ENCODE assay signal across 1 cellular context in the genomic region with DNA sequence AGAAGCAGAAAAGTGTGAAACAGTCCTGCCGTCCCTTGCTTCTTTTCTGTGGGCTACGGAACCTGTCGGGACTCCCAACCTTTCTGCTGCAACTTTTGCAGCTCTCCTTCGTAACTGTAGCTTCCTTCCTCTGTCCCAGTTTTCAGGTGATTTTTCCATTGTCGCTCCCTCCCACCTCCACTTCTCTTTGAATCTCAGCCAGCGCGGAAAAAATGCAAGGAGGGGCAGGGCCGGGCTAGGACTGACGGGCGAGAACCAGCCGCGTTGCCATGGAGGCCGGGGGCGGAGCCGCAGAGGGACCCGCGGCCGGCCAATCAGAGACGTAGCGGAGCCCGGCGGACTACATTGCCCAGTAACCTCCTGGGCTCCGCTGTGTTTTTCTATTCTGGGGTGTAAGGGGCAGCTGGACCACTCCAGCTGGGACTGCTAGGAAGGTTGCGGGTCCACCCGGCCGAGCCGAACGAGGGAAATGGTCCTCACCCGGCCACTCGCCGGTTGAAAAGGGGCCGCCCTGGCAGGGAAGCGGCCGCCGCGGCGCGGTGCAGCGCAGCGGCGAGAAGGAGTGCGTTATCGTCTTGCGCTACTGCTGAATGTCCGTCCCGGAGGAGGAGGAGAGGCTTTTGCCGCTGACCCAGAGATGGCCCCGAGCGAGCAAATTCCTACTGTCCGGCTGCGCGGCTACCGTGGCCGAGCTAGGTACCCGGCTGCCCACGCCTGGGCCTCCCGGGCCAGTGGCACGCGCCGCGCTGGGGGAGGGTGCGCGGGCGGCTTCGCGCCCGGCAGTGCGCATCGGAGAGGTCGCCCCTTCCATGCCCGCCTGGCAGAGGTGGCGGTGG.
TF ChIP-seq lines count a peak whose summit lies in the region.

A gene with protein sequence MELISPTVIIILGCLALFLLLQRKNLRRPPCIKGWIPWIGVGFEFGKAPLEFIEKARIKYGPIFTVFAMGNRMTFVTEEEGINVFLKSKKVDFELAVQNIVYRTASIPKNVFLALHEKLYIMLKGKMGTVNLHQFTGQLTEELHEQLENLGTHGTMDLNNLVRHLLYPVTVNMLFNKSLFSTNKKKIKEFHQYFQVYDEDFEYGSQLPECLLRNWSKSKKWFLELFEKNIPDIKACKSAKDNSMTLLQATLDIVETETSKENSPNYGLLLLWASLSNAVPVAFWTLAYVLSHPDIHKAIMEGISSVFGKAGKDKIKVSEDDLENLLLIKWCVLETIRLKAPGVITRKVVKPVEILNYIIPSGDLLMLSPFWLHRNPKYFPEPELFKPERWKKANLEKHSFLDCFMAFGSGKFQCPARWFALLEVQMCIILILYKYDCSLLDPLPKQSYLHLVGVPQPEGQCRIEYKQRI (minus strand): TSS at position 216 of the 836 bp plus-strand sequence. CDS start 236 bp downstream, outside the sequence.
A gene with protein sequence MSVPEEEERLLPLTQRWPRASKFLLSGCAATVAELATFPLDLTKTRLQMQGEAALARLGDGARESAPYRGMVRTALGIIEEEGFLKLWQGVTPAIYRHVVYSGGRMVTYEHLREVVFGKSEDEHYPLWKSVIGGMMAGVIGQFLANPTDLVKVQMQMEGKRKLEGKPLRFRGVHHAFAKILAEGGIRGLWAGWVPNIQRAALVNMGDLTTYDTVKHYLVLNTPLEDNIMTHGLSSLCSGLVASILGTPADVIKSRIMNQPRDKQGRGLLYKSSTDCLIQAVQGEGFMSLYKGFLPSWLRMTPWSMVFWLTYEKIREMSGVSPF (plus strand): TSS at position 373 of the 836 bp plus-strand sequence. CDS start 218 bp downstream, at position 591.

TF ChIP-seq in HEK293, 187 proteins besides CTCF, POLR2A, EP300 and RAD21 (continued from another document and continues in another):
- no peak for TF ChIP-seq ZSCAN18 (tag by site-specific recombination; IDR thresholded peaks at IDR 0.05)
- TF ChIP-seq ZNF830 (tag by site-specific recombination; IDR thresholded peaks at IDR 0.05; ENCODE audit: low read depth): no peak
- no peak for TF ChIP-seq ZNF311 (tag by site-specific recombination; IDR thresholded peaks at IDR 0.05; ENCODE audit: borderline replicate concordance)
- TF ChIP-seq REPIN1 (tag by site-specific recombination; IDR thresholded peaks at IDR 0.05; ENCODE audit: low read depth): no peak
- peak; percentile 60; the same call in 1 of the 2 replicates for TF ChIP-seq YY1 (tag by site-specific recombination; IDR thresholded peaks at IDR 0.05)
- no peak for TF ChIP-seq ZNF791 (tag by site-specific recombination; IDR thresholded peaks at IDR 0.05)
- TF ChIP-seq KLF17 (tag by site-specific recombination; IDR thresholded peaks at IDR 0.05): peak; percentile 25; the same call in 1 of the 2 replicates
- no peak for TF ChIP-seq ZSCAN16 (tag by site-specific recombination; IDR thresholded peaks at IDR 0.05)
- TF ChIP-seq ZNF112 (tag by site-specific recombination; IDR thresholded peaks at IDR 0.05): no peak
- no peak for TF ChIP-seq SCRT1 (tag by site-specific recombination; IDR thresholded peaks at IDR 0.05; ENCODE audit: borderline replicate concordance)
- TF ChIP-seq ZBTB11 (tag by site-specific recombination; conservative IDR thresholded peaks at IDR 0.05; ENCODE audit: low read depth): peak; percentile 30; the same call in 1 of the 2 replicates
- no peak for TF ChIP-seq RBAK (tag by site-specific recombination; IDR thresholded peaks at IDR 0.05)
- TF ChIP-seq TCF7L2 (IDR thresholded peaks at IDR 0.05; ENCODE audit: borderline replicate concordance, low read depth, low read length): no peak
- no peak for TF ChIP-seq ZNF133 (tag by site-specific recombination; IDR thresholded peaks at IDR 0.05)
- TF ChIP-seq HIC1 (tag by site-specific recombination; IDR thresholded peaks at IDR 0.05): peak; percentile 77; the same call in 1 of the 2 replicates
- TF ChIP-seq KLF16 (tag by site-specific recombination; IDR thresholded peaks at IDR 0.05): peak; percentile 46; the same call in 1 of the 2 replicates
- no peak for TF ChIP-seq MEIS1 (CRISPR knock-in tag; IDR thresholded peaks at IDR 0.05; ENCODE audit: borderline replicate concordance)
- TF ChIP-seq ZNF391 (tag by site-specific recombination; IDR thresholded peaks at IDR 0.05; ENCODE audit: borderline replicate concordance, low read depth): peak; percentile 35; the same call in 1 of the 2 replicates
- no peak for TF ChIP-seq ZNF202 (tag by site-specific recombination; IDR thresholded peaks at IDR 0.05; ENCODE audit: borderline replicate concordance)
- no peak for TF ChIP-seq ZNF776 (tag by site-specific recombination; IDR thresholded peaks at IDR 0.05; ENCODE audit: borderline replicate concordance)
- no peak for TF ChIP-seq PRDM4 (tag by site-specific recombination; IDR thresholded peaks at IDR 0.05)
- TF ChIP-seq, protein P1, sequence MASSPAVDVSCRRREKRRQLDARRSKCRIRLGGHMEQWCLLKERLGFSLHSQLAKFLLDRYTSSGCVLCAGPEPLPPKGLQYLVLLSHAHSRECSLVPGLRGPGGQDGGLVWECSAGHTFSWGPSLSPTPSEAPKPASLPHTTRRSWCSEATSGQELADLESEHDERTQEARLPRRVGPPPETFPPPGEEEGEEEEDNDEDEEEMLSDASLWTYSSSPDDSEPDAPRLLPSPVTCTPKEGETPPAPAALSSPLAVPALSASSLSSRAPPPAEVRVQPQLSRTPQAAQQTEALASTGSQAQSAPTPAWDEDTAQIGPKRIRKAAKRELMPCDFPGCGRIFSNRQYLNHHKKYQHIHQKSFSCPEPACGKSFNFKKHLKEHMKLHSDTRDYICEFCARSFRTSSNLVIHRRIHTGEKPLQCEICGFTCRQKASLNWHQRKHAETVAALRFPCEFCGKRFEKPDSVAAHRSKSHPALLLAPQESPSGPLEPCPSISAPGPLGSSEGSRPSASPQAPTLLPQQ (tag by site-specific recombination; IDR thresholded peaks at IDR 0.05): peak; percentile 33; the same call in 1 of the 2 replicates
- TF ChIP-seq ZNF555 (tag by site-specific recombination; conservative IDR thresholded peaks at IDR 0.05): no peak
- TF ChIP-seq ZSCAN5A (tag by site-specific recombination; IDR thresholded peaks at IDR 0.05): 0 out of 2 replicates have a peak, but pooled peaks have one; percentile 51
- no peak for TF ChIP-seq ZFP41 (tag by site-specific recombination; IDR thresholded peaks at IDR 0.05; ENCODE audit: borderline replicate concordance)
- TF ChIP-seq ZNF530 (tag by site-specific recombination; IDR thresholded peaks at IDR 0.05; ENCODE audit: low read depth): no peak
- peak; percentile 66 for TF ChIP-seq OSR2 (tag by site-specific recombination; IDR thresholded peaks at IDR 0.05)
- TF ChIP-seq ZNF169 (tag by site-specific recombination; IDR thresholded peaks at IDR 0.05): no peak
- TF ChIP-seq ZNF2 (tag by site-specific recombination; IDR thresholded peaks at IDR 0.05): no peak; the same call in 1 of the 2 replicates
- no peak for TF ChIP-seq ZFP37 (tag by site-specific recombination; IDR thresholded peaks at IDR 0.05)
- no peak for TF ChIP-seq MZF1 (tag by site-specific recombination; IDR thresholded peaks at IDR 0.05; ENCODE audit: borderline replicate concordance)
- TF ChIP-seq ZNF211 (tag by site-specific recombination; IDR thresholded peaks at IDR 0.05; ENCODE audit: low read depth): no peak
- peak; percentile 39; the same call in 1 of the 2 replicates for TF ChIP-seq PBX3 (CRISPR knock-in tag; IDR thresholded peaks at IDR 0.05)
